Comparison of ENCODE assay signal across 8 cellular contexts in the genomic region with DNA sequence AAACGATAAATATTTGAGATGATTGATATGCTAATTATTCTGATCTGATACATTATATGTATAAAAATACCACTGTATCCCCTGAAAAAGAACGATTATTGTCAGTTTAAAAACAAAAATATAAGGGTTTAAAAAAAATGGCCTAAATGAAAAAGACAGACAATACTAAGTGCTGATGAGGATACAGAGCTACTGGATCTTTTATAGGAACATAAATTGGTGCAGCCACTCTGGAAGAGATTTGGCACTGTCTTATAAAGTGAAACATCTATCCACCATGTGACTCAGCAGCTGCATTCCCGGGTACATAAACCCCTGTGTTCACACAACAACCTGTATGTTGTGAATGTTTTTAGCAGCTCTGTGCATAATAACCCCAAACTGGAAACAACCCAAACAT.
"Had no signal": no experiment of that assay in that cellular context is flagged by ENCODE, and none has a peak within 500 bp of the region (broad histone marks: within the 10 kb centered on the region; RNA-seq: fewer than 3 reads in every experiment).

No MANE protein-coding gene starts in this region.

- DNase-seq: GDM1, GF-D8 had no signal

- H3K4me3 ChIP-seq: GM12878 had no signal

- ATAC-seq: GM12878 had no signal

- FAIRE-seq: G401.6, GM12878, GM12891, GM12892, GM18507, GM19239 had no signal
